1 cellular context compared by ENCODE assay signal in the genomic region with DNA sequence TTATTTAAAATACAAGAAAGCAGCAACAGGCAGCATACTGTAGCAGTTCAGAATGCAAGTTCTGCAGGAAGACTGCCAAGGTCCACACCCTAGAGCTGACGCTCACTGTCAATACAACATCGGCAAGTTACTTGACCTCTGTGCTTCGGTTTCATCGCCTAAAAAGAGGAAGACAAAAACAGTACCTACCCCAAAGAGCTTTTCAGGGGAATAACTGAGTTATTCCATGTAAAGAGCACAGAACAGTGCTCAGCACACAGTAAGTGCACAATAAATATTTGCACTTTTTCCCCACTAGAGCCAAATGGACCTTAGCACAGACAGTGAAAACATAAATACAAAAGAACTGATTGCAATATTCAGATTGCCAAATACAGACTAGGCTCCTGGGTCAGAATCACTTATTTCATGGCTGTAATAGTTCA.
TF ChIP-seq lines count a peak whose summit lies in the region.

No MANE protein-coding gene starts in this region.

TF ChIP-seq in HepG2, 621 proteins besides CTCF, POLR2A, EP300 and RAD21 (continued from another document and continues in another):
- TF ChIP-seq, protein P1, sequence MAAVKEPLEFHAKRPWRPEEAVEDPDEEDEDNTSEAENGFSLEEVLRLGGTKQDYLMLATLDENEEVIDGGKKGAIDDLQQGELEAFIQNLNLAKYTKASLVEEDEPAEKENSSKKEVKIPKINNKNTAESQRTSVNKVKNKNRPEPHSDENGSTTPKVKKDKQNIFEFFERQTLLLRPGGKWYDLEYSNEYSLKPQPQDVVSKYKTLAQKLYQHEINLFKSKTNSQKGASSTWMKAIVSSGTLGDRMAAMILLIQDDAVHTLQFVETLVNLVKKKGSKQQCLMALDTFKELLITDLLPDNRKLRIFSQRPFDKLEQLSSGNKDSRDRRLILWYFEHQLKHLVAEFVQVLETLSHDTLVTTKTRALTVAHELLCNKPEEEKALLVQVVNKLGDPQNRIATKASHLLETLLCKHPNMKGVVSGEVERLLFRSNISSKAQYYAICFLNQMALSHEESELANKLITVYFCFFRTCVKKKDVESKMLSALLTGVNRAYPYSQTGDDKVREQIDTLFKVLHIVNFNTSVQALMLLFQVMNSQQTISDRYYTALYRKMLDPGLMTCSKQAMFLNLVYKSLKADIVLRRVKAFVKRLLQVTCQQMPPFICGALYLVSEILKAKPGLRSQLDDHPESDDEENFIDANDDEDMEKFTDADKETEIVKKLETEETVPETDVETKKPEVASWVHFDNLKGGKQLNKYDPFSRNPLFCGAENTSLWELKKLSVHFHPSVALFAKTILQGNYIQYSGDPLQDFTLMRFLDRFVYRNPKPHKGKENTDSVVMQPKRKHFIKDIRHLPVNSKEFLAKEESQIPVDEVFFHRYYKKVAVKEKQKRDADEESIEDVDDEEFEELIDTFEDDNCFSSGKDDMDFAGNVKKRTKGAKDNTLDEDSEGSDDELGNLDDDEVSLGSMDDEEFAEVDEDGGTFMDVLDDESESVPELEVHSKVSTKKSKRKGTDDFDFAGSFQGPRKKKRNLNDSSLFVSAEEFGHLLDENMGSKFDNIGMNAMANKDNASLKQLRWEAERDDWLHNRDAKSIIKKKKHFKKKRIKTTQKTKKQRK (IDR thresholded peaks at IDR 0.05; ENCODE audit: low read length) = no peak
- no peak for TF ChIP-seq MED8 (CRISPR knock-in tag; IDR thresholded peaks at IDR 0.05; ENCODE audit: insufficient replicate concordance)
- no peak for TF ChIP-seq SOX13 (IDR thresholded peaks at IDR 0.05)
- TF ChIP-seq SOX13 (CRISPR knock-in tag; conservative IDR thresholded peaks at IDR 0.05 in 1 of 2, IDR thresholded peaks at IDR 0.05 in 1 of 2) = peak in 1 of 2 experiments; percentile 79; a peak in 2 of 4 replicates
- no peak for TF ChIP-seq NR2F1 (CRISPR knock-in tag; IDR thresholded peaks at IDR 0.05)
- TF ChIP-seq ZNF83 (CRISPR knock-in tag; IDR thresholded peaks at IDR 0.05; ENCODE audit: borderline replicate concordance) = no peak
- peak; percentile 47 for TF ChIP-seq FOSL2 (CRISPR knock-in tag; IDR thresholded peaks at IDR 0.05)
- no peak for TF ChIP-seq NPAS2 (CRISPR knock-in tag; IDR thresholded peaks at IDR 0.05; ENCODE audit: borderline replicate concordance)
- no peak for TF ChIP-seq ZNF790 (CRISPR knock-in tag; IDR thresholded peaks at IDR 0.05; ENCODE audit: borderline replicate concordance)
- TF ChIP-seq ZNF619 (CRISPR knock-in tag; IDR thresholded peaks at IDR 0.05) = no peak
- no peak for TF ChIP-seq ZNF274 (CRISPR knock-in tag; IDR thresholded peaks at IDR 0.05)
- TF ChIP-seq THYN1 (CRISPR knock-in tag; IDR thresholded peaks at IDR 0.05; ENCODE audit: borderline replicate concordance, low read depth) = no peak
- TF ChIP-seq JUN (CRISPR knock-in tag; IDR thresholded peaks at IDR 0.05) = no peak
- TF ChIP-seq SKI (IDR thresholded peaks at IDR 0.05; ENCODE audit: partially characterized antibody) = peak; percentile 64
- TF ChIP-seq SMARCC2 (IDR thresholded peaks at IDR 0.05) = no peak
- TF ChIP-seq MAFG (CRISPR knock-in tag; IDR thresholded peaks at IDR 0.05) = no peak
- TF ChIP-seq, protein P2, sequence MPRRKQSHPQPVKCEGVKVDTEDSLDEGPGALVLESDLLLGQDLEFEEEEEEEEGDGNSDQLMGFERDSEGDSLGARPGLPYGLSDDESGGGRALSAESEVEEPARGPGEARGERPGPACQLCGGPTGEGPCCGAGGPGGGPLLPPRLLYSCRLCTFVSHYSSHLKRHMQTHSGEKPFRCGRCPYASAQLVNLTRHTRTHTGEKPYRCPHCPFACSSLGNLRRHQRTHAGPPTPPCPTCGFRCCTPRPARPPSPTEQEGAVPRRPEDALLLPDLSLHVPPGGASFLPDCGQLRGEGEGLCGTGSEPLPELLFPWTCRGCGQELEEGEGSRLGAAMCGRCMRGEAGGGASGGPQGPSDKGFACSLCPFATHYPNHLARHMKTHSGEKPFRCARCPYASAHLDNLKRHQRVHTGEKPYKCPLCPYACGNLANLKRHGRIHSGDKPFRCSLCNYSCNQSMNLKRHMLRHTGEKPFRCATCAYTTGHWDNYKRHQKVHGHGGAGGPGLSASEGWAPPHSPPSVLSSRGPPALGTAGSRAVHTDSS (CRISPR knock-in tag; conservative IDR thresholded peaks at IDR 0.05) = no peak
- TF ChIP-seq ZNF788 (CRISPR knock-in tag; IDR thresholded peaks at IDR 0.05; ENCODE audit: borderline replicate concordance) = no peak
- no peak for TF ChIP-seq FOXC1 (CRISPR knock-in tag; IDR thresholded peaks at IDR 0.05; ENCODE audit: borderline replicate concordance)
- no peak for TF ChIP-seq PREB (CRISPR knock-in tag; IDR thresholded peaks at IDR 0.05)
- no peak for TF ChIP-seq TSC22D2 (CRISPR knock-in tag; IDR thresholded peaks at IDR 0.05; ENCODE audit: borderline replicate concordance)
- no peak for TF ChIP-seq ZBTB26 (CRISPR knock-in tag; IDR thresholded peaks at IDR 0.05; ENCODE audit: borderline replicate concordance)
- no peak for TF ChIP-seq SALL2 (CRISPR knock-in tag; IDR thresholded peaks at IDR 0.05)
- no peak for TF ChIP-seq MED13 (CRISPR knock-in tag; IDR thresholded peaks at IDR 0.05)
- TF ChIP-seq ZFAT (CRISPR knock-in tag; conservative IDR thresholded peaks at IDR 0.05) = no peak
- TF ChIP-seq, protein P3, sequence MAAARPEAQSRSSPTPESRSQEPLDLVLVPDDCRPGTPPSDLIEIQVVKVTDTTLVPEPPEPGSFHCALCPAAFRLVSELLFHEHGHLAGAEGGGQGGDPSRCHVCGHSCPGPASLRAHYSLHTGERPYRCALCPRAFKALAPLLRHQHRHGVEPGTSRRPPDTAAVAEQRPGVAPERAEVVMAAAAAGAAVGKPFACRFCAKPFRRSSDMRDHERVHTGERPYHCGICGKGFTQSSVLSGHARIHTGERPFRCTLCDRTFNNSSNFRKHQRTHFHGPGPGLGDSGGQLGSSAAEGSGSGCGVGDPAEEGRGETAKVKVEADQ (CRISPR knock-in tag; IDR thresholded peaks at IDR 0.05; ENCODE audit: borderline replicate concordance) = peak; percentile 86
- TF ChIP-seq KLF11 (CRISPR knock-in tag; IDR thresholded peaks at IDR 0.05) = no peak
- no peak for TF ChIP-seq CC2D1A (CRISPR knock-in tag; IDR thresholded peaks at IDR 0.05)
- no peak for TF ChIP-seq ZNF33B (CRISPR knock-in tag; IDR thresholded peaks at IDR 0.05)
- no peak for TF ChIP-seq ZMAT3 (CRISPR knock-in tag; conservative IDR thresholded peaks at IDR 0.05)
- no peak for TF ChIP-seq ZNF333 (CRISPR knock-in tag; IDR thresholded peaks at IDR 0.05; ENCODE audit: borderline replicate concordance)
- no peak for TF ChIP-seq RFX1 (IDR thresholded peaks at IDR 0.05)
- TF ChIP-seq STAT6 (CRISPR knock-in tag; IDR thresholded peaks at IDR 0.05; ENCODE audit: borderline replicate concordance) = no peak
- no peak for TF ChIP-seq CBFB (CRISPR knock-in tag; IDR thresholded peaks at IDR 0.05)
- TF ChIP-seq, protein P4, sequence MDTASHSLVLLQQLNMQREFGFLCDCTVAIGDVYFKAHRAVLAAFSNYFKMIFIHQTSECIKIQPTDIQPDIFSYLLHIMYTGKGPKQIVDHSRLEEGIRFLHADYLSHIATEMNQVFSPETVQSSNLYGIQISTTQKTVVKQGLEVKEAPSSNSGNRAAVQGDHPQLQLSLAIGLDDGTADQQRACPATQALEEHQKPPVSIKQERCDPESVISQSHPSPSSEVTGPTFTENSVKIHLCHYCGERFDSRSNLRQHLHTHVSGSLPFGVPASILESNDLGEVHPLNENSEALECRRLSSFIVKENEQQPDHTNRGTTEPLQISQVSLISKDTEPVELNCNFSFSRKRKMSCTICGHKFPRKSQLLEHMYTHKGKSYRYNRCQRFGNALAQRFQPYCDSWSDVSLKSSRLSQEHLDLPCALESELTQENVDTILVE (CRISPR knock-in tag; IDR thresholded peaks at IDR 0.05) = no peak
- TF ChIP-seq ZFY (CRISPR knock-in tag; IDR thresholded peaks at IDR 0.05) = no peak
- TF ChIP-seq NR1H2 (CRISPR knock-in tag; IDR thresholded peaks at IDR 0.05; ENCODE audit: borderline replicate concordance, low read depth) = no peak
- no peak for TF ChIP-seq ZNF343 (CRISPR knock-in tag; IDR thresholded peaks at IDR 0.05)
- TF ChIP-seq SIX1 (CRISPR knock-in tag; IDR thresholded peaks at IDR 0.05; ENCODE audit: borderline replicate concordance) = no peak
- no peak for TF ChIP-seq GATA4 (IDR thresholded peaks at IDR 0.05; ENCODE audit: borderline replicate concordance, low read depth)
- no peak for TF ChIP-seq ZNF703 (CRISPR knock-in tag; IDR thresholded peaks at IDR 0.05; ENCODE audit: borderline replicate concordance)
- TF ChIP-seq YEATS2 (CRISPR knock-in tag; IDR thresholded peaks at IDR 0.05; ENCODE audit: borderline replicate concordance) = no peak
- no peak for TF ChIP-seq SP4 (CRISPR knock-in tag; IDR thresholded peaks at IDR 0.05)
- TF ChIP-seq NFRKB (IDR thresholded peaks at IDR 0.05) = no peak
- TF ChIP-seq ISL2 (CRISPR knock-in tag; IDR thresholded peaks at IDR 0.05) = peak; percentile 81
- TF ChIP-seq ZNF816 (CRISPR knock-in tag; IDR thresholded peaks at IDR 0.05; ENCODE audit: borderline replicate concordance) = no peak
- TF ChIP-seq ZIK1 (CRISPR knock-in tag; IDR thresholded peaks at IDR 0.05; ENCODE audit: borderline replicate concordance, low read depth) = no peak
- TF ChIP-seq ZNF264 (CRISPR knock-in tag; IDR thresholded peaks at IDR 0.05) = no peak
- no peak for TF ChIP-seq ZNF546 (CRISPR knock-in tag; conservative IDR thresholded peaks at IDR 0.05)
- TF ChIP-seq NFKB2 (CRISPR knock-in tag; IDR thresholded peaks at IDR 0.05; ENCODE audit: borderline replicate concordance) = no peak
- TF ChIP-seq HOXD1 (CRISPR knock-in tag; IDR thresholded peaks at IDR 0.05) = no peak
- no peak for TF ChIP-seq ZNF280B (CRISPR knock-in tag; IDR thresholded peaks at IDR 0.05; ENCODE audit: borderline replicate concordance)
- TF ChIP-seq, protein P5, sequence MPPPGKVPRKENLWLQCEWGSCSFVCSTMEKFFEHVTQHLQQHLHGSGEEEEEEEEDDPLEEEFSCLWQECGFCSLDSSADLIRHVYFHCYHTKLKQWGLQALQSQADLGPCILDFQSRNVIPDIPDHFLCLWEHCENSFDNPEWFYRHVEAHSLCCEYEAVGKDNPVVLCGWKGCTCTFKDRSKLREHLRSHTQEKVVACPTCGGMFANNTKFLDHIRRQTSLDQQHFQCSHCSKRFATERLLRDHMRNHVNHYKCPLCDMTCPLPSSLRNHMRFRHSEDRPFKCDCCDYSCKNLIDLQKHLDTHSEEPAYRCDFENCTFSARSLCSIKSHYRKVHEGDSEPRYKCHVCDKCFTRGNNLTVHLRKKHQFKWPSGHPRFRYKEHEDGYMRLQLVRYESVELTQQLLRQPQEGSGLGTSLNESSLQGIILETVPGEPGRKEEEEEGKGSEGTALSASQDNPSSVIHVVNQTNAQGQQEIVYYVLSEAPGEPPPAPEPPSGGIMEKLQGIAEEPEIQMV (CRISPR knock-in tag; IDR thresholded peaks at IDR 0.05; ENCODE audit: low read depth) = no peak
- TF ChIP-seq ATF7-NPFF (CRISPR knock-in tag; IDR thresholded peaks at IDR 0.05; ENCODE audit: low read depth) = no peak
- no peak for TF ChIP-seq MXI1 (IDR thresholded peaks at IDR 0.05; ENCODE audit: borderline replicate concordance, low read depth, low read length)
- no peak for TF ChIP-seq AKAP8 (CRISPR knock-in tag; IDR thresholded peaks at IDR 0.05)
- no peak for TF ChIP-seq ZNF615 (CRISPR knock-in tag; IDR thresholded peaks at IDR 0.05; ENCODE audit: borderline replicate concordance)
- TF ChIP-seq ZNF766 (CRISPR knock-in tag; IDR thresholded peaks at IDR 0.05; ENCODE audit: borderline replicate concordance) = no peak
- TF ChIP-seq NRL (CRISPR knock-in tag; IDR thresholded peaks at IDR 0.05; ENCODE audit: borderline replicate concordance) = no peak
- TF ChIP-seq RFXANK (CRISPR knock-in tag; IDR thresholded peaks at IDR 0.05) = no peak
- TF ChIP-seq ZNF207 (IDR thresholded peaks at IDR 0.05; ENCODE audit: borderline replicate concordance) = no peak
- no peak for TF ChIP-seq GABPB1 (CRISPR knock-in tag; IDR thresholded peaks at IDR 0.05)
